In genomic region chr1:115796897-115797296, GRCh38 we compare ENCODE assay signal across 17 cellular contexts. TPM values are rescaled to one million over a fixed set of nuclear protein-coding genes. Genes with fewer than 3 reads are reported as not detected.
A peak's percentile ranks its signal among the peaks of the same experiment; 100 is the strongest.
DNase-seq lines count a peak whose midpoint lies in the region; ATAC-seq and TF ChIP-seq lines count a peak whose summit lies in the region.
"Had no signal": no experiment of that assay in that cellular context is flagged by ENCODE, and none has a peak within 500 bp of the region (broad histone marks: within the 10 kb centered on the region; RNA-seq: fewer than 3 reads in every experiment).

No MANE protein-coding gene starts in this region.

- no peaks in the 10 kb centered on the region for H3K9me3 ChIP-seq in stomach
- H3K9me3 ChIP-seq: A549, MG63 had no signal

- no peak overlapping the region for H3K23ac ChIP-seq in mesendoderm (ENCODE audit: low read length)

- no peak for TF ChIP-seq CTCF in omental fat pad (IDR thresholded peaks at IDR 0.05)
- TF ChIP-seq CTCF in stomach (IDR thresholded peaks at IDR 0.05) = no peak

- no peak overlapping the region for H3K4me2 ChIP-seq in mesendoderm (ENCODE audit: low read length)
- H3K4me2 ChIP-seq: A549 had no signal

- peak overlapping the region; percentile 99 for H2BK15ac ChIP-seq in mesendoderm (replicated peaks; ENCODE audit: low read depth)

- TF ChIP-seq POLR2A in stomach (IDR thresholded peaks at IDR 0.05) = no peak

- H3K79me1 ChIP-seq in mesendoderm (ENCODE audit: low read length) = no peaks in the 10 kb centered on the region

- no peaks in the 10 kb centered on the region for H3K27me3 ChIP-seq in mesendoderm (ENCODE audit: insufficient read depth, low read length, poor library complexity)
- peaks cover 0 to 21% (median 6%) of the 10 kb centered on the region in 3 donors for H3K27me3 ChIP-seq in stomach
- H3K27me3 ChIP-seq: MG63 had no signal

- no peak overlapping the region for H3K56ac ChIP-seq in mesendoderm (ENCODE audit: low read length)

- no peak for TF ChIP-seq EP300 in stomach (IDR thresholded peaks at IDR 0.05)

- H3K4me3 ChIP-seq in mesendoderm (ENCODE audit: low read length) (no peak overlapping the region), stomach (no peak overlapping the region)
- H3K4me3 ChIP-seq: A549, MG63 had no signal

- H2AK5ac ChIP-seq in mesendoderm (ENCODE audit: low read length) = no peak overlapping the region

- WGBS in mesendoderm (ENCODE audit: extremely low coverage, insufficient coverage, low lambda C conversion rate) = no CpG with 5 or more reads among the region's 5 CpGs
- 65 to 68% (median 67%) methylated on average over 5 of the region's 5 CpGs for WGBS in stomach, 5 donors

- ATAC-seq in omental fat pad (ENCODE audit: low FRiP score) = no peak
- ATAC-seq in GM19328 (IDR thresholded peaks at IDR 0.05; ENCODE audit: unreplicated experiment) = no peak
- ATAC-seq: A549 had no signal

- H3K4ac ChIP-seq in mesendoderm (ENCODE audit: low read depth, low read length) = peak overlapping the region; percentile 12

- no peak overlapping the region for H3K9ac ChIP-seq in mesendoderm (ENCODE audit: low read length)

- intact Hi-C loops in stomach (cut with DNase I; ENCODE audit: low total_unique reads) = no loop called here

- no peak overlapping the region for H2BK5ac ChIP-seq in mesendoderm (ENCODE audit: low read length)

- H2BK120ac ChIP-seq in mesendoderm (ENCODE audit: low read depth, low read length) = no peak overlapping the region

- no peak overlapping the region for H3K27ac ChIP-seq in mesendoderm (ENCODE audit: low read depth, low read length)
- no peak overlapping the region for H3K27ac ChIP-seq in stomach
- H3K27ac ChIP-seq: A549 had no signal

- DNase-seq in DMS 273 treated with DMSO at 0.1 percent for 48 hours (lab: John Stamatoyannopoulos, UW) (peak; percentile 67), NCI-H1694 (lab: John Stamatoyannopoulos, UW) (peak; percentile 25), NCI-H69 (lab: John Stamatoyannopoulos, UW) (peak; percentile 92), mesendoderm (peak; percentile 24), omental fat pad (ENCODE audit: low spot score) (no peak), stomach (no peak), NCI-H446 (lab: John Stamatoyannopoulos, UW) (no peak)
- DNase-seq: CD4-positive, alpha-beta memory T cell; H7; Kasumi-1; MG63; NCI-H1048; NCI-H1436; NCI-H446 treated with DMSO at 0.1 percent for 48 hours had no signal

- no peak overlapping the region for H4K8ac ChIP-seq in mesendoderm (ENCODE audit: low read depth, low read length)

- no peak overlapping the region for H3K18ac ChIP-seq in mesendoderm (ENCODE audit: low read length)

- H3K36me3 ChIP-seq in mesendoderm (ENCODE audit: control insufficient read depth, insufficient read depth, low read length) (no peaks in the 10 kb centered on the region), stomach (no peaks in the 10 kb centered on the region)
- H3K36me3 ChIP-seq: MG63 had no signal

- H3K4me1 ChIP-seq in mesendoderm (ENCODE audit: control insufficient read depth, low read depth, low read length) (peaks cover 11% of the 10 kb centered on the region), stomach (no peaks in the 10 kb centered on the region)
- H3K4me1 ChIP-seq: A549 had no signal

- H4K5ac ChIP-seq in mesendoderm (ENCODE audit: low read length) = no peak overlapping the region

- no peaks in the 10 kb centered on the region for H3K79me2 ChIP-seq in mesendoderm (ENCODE audit: control insufficient read depth, insufficient read depth, low read length)

RNA-seq across cellular contexts. Expression of gene CASQ2, which starts 28.4 kb away (rescaled TPM):
- polyA plus RNA-seq in mesendoderm (2013, experiment 1 of 2) = not detected
- polyA plus RNA-seq in mesendoderm (2013, experiment 2 of 2) = 0.01 TPM
- total RNA-seq in omental fat pad (10 to 100 TPM in 1 of 4 donors, 1 to 10 TPM in 3; 1.9 to 10.9 (median 2.3) TPM), stomach (10 to 100 TPM in 3 of 5 donors, 1 to 10 TPM in 2; 7.0 to 41.4 (median 21.9) TPM)
- 1 to 10 TPM in 2 of 3 donors, under 1 TPM in 1; 0.81 to 7.3 (median 2.0) TPM for polyA plus RNA-seq in stomach
- total RNA-seq: CD4-positive, alpha-beta memory T cell had no signal
- polyA plus RNA-seq: A549; BJ; CD4-positive, alpha-beta memory T cell had no signal

RNA-seq across cellular contexts. Expression of gene NHLH2, which starts 44.0 kb away (rescaled TPM):
- 1.9 TPM for polyA plus RNA-seq in mesendoderm (2013, experiment 1 of 2)
- polyA plus RNA-seq in mesendoderm (2013, experiment 2 of 2) = 1.9 TPM
- not detected for total RNA-seq in omental fat pad
- not detected for total RNA-seq in stomach
- polyA plus RNA-seq in stomach = 1 to 10 TPM in 1 of 3 donors, under 1 TPM in 1, not detected in 1; 0.31 to 1.5 TPM
- total RNA-seq: CD4-positive, alpha-beta memory T cell had no signal
- polyA plus RNA-seq: A549; BJ; CD4-positive, alpha-beta memory T cell had no signal

Comparison
In these comparisons a context has a peak if more than half of its experiments do, and no peak if none do; other contexts are left out.
1. DNase-seq: peak in DMS 273 treated with DMSO at 0.1 percent for 48 hours (single experiment), NCI-H1694 (single experiment), NCI-H69 (single experiment) and mesendoderm (single experiment); none in omental fat pad (single experiment), stomach (single experiment) and NCI-H446 (0 of 2).